Comparison of ENCODE assay signal across 8 cellular contexts in the genomic region with DNA sequence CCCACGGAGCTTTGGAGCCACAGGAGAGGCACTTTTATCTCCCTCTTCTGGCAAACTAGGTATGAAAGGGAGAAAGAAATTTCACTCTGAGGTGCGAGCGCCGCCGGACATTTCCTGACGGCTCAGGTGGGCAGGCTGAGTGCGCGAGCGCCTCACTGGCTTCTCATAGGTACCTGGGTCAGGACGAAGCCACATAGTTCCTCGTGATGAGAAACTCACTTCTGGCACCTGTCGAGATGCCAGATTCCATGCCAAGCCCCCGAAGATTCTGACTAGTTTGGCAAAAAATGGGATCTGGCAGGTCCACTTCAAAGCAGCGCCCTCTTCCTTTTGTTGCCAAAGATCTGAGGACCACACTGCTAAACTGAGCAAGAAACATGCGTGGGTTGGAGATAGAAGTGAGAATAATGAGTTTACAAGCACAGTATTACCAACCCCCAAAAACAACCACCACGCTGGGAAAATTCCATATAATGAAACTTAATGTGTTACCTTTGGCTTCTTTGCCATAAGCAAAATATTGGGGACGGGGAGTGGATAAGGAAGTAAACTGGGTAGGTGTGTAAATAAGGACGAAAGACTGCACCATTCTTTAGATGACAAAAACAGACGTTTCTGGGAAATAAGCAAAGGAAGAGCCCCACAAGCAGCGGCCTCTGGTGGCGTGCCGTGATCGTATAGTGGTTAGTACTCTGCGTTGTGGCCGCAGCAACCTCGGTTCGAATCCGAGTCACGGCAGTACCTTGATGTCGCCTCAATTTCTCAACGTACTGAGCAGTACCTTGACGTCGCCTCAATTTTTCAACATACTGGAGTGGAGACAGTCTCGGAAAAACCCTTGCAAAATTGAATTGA.
DNase-seq lines count a peak whose midpoint lies in the region; TF ChIP-seq lines count a peak whose summit lies in the region.

No MANE protein-coding gene starts in this region.

- no peaks in the 10 kb centered on the region for H3K9me3 Mint-ChIP-seq in HFFc6

- H3K27ac ChIP-seq in duodenal mucosa (ENCODE audit: low read depth, low read length) (no peak overlapping the region), mesenchymal stem cell (ENCODE audit: low read length, poor library complexity, severe bottlenecking) (no peak overlapping the region)

- H3K79me1 ChIP-seq in mesenchymal stem cell (replicated peaks; ENCODE audit: low read length, poor library complexity, severe bottlenecking): no peaks in the 10 kb centered on the region

- no peak overlapping the region for H2AK5ac ChIP-seq in mesenchymal stem cell (ENCODE audit: low read length, severe bottlenecking)

- H3K27me3 ChIP-seq in duodenal mucosa (ENCODE audit: control insufficient read depth in 1 of 2, insufficient read depth in 2 of 2, low read length in 2 of 2): no peaks in the 10 kb centered on the region
- H3K27me3 ChIP-seq in mesenchymal stem cell (ENCODE audit: control insufficient read depth in 1 of 2, insufficient read depth in 1 of 2, low read length in 2 of 2): no peaks in the 10 kb centered on the region

- no peak overlapping the region for H2BK15ac ChIP-seq in mesenchymal stem cell (ENCODE audit: low read depth, poor library complexity, severe bottlenecking)

- no peaks in the 10 kb centered on the region for H3K9me3 ChIP-seq in ES-I3 (ENCODE audit: control insufficient read depth, insufficient read depth, low read length)
- no peaks in the 10 kb centered on the region for H3K9me3 ChIP-seq in duodenal mucosa (ENCODE audit: control insufficient read depth in 1 of 2, low read length in 2 of 2)
- no peaks in the 10 kb centered on the region for H3K9me3 ChIP-seq in mesenchymal stem cell (ENCODE audit: control insufficient read depth, low read length)

- H2BK5ac ChIP-seq in mesenchymal stem cell (ENCODE audit: low read depth, low read length, poor library complexity, severe bottlenecking): no peak overlapping the region

- H3K4me3 ChIP-seq in duodenal mucosa (ENCODE audit: low read depth in 1 of 2, low read length in 2 of 2) (peak overlapping the region; percentile 72 to 77), mesenchymal stem cell (ENCODE audit: insufficient read depth in 1 of 2, low read depth in 1 of 2, low read length in 2 of 2) (peak overlapping the region; percentile 49 to 77)

- H3K4me1 Mint-ChIP-seq in HFFc6 (ENCODE audit: low read depth): peaks cover 38% of the 10 kb centered on the region

- peak overlapping the region; percentile 86 for H2AFZ ChIP-seq in mesenchymal stem cell (ENCODE audit: low read depth, low read length)

- H3K27ac Mint-ChIP-seq in HFFc6: peak overlapping the region; percentile 54

- no peak overlapping the region for H3K14ac ChIP-seq in mesenchymal stem cell (ENCODE audit: low read length in 2 of 2)

- no peaks in the 10 kb centered on the region for H3K36me3 ChIP-seq in ES-I3 (ENCODE audit: insufficient read depth, low read length)
- H3K36me3 ChIP-seq in duodenal mucosa (ENCODE audit: control insufficient read depth in 1 of 2, insufficient read depth in 2 of 2, low read length in 2 of 2): no peaks in the 10 kb centered on the region
- H3K36me3 ChIP-seq in mesenchymal stem cell (ENCODE audit: control insufficient read depth in 1 of 2, insufficient read depth in 2 of 2, low read depth in 1 of 2, low read length in 2 of 2): no peaks in the 10 kb centered on the region

- H3K36me3 Mint-ChIP-seq in HFFc6 (ENCODE audit: low read depth): no peaks in the 10 kb centered on the region

- no peak overlapping the region for H3K4ac ChIP-seq in mesenchymal stem cell (ENCODE audit: low read depth in 1 of 2, low read length in 2 of 2)

- 2% methylated on average over 31 of the region's 34 CpGs for WGBS in mesenchymal stem cell

- H2BK120ac ChIP-seq in mesenchymal stem cell (ENCODE audit: low read depth, low read length): no peak overlapping the region

- H3K18ac ChIP-seq in mesenchymal stem cell (ENCODE audit: low read depth in 1 of 2, low read length in 2 of 2): peak overlapping the region in 1 of 2 experiments; percentile 24

- peaks cover 2% of the 10 kb centered on the region; the same call in 1 of the 2 replicates for H3K27me3 Mint-ChIP-seq in HFFc6 (ENCODE audit: insufficient read depth)

- peak overlapping the region; percentile 99 for H3K4me2 ChIP-seq in mesenchymal stem cell (ENCODE audit: low read length, poor library complexity, severe bottlenecking)

- no peak overlapping the region for H2BK12ac ChIP-seq in mesenchymal stem cell (ENCODE audit: low read length in 2 of 2)

- TF ChIP-seq CTCF in HFFc6 (IDR thresholded peaks at IDR 0.05): peak; percentile 73

- H3K23ac ChIP-seq in mesenchymal stem cell (ENCODE audit: low read length in 2 of 2): no peak overlapping the region

- H4K8ac ChIP-seq in mesenchymal stem cell (ENCODE audit: low read length): no peak overlapping the region

- H3K4me3 Mint-ChIP-seq in HFFc6: peak overlapping the region; percentile 89

- DNase-seq in HFFc6 (peak; percentile 92), NCI-H345 treated with DMSO at 0.1 percent for 48 hours (lab: John Stamatoyannopoulos, UW; ENCODE audit: unreplicated experiment) (peak; percentile 56), mesenchymal stem cell (peak; percentile 70), NCI-H2029 (lab: John Stamatoyannopoulos, UW) (no peak)
- peak; percentile 81 to 82 for DNase-seq in activated CD4-positive, alpha-beta T cell treated with anti-CD3 and anti-CD28 coated beads, Interleukin-2, amount 50 U/mL, for 4 hours
- DNase-seq in stimulated activated CD8-positive, alpha-beta memory T cell treated with anti-CD3 and anti-CD28 coated beads, Interleukin-15, amount 100 ng/mL, for 4 hours (ENCODE audit: low read depth in 2 of 2): peak; percentile 53 to 63

- H3K9ac ChIP-seq in ES-I3 (ENCODE audit: low read depth, low read length) (peak overlapping the region; percentile 83), duodenal mucosa (ENCODE audit: low read depth in 1 of 2, low read length in 2 of 2) (peak overlapping the region; percentile 56 to 57), mesenchymal stem cell (ENCODE audit: low read length) (peak overlapping the region; percentile 78)

- H3K4me1 ChIP-seq in ES-I3 (ENCODE audit: insufficient read depth, low read length) (peaks cover 17% of the 10 kb centered on the region), duodenal mucosa (ENCODE audit: control insufficient read depth in 1 of 2, insufficient read depth in 2 of 2, low read length in 2 of 2) (peaks cover 0 to 11% of the 10 kb centered on the region in 2 donors), mesenchymal stem cell (ENCODE audit: control insufficient read depth, insufficient read depth, low read depth, low read length) (peaks cover 5% of the 10 kb centered on the region)

- H4K91ac ChIP-seq in mesenchymal stem cell (ENCODE audit: low read length): no peak overlapping the region
